Comparison of ENCODE assay signal across 12 cellular contexts in the genomic region with DNA sequence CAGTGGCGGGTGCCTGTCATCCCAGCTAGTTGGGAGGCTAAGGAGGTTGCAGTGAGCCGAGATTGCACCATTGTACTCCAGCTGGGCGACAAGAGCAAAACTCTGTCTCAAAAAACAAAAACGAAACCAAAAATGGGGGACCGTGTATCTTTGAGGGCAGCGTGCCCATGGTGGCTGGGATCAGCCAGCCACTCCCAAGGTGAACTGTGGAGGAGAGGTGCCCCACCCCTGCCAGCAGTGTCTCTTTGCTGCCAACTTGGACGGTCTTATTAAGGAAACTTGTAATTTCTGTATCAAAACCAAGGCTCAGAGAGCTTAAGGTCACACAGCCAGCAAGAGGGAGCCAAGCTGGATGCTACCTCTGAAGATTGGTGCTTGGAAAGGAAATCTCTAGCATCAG.
"Had no signal": no experiment of that assay in that cellular context is flagged by ENCODE, and none has a peak within 500 bp of the region (broad histone marks: within the 10 kb centered on the region; RNA-seq: fewer than 3 reads in every experiment).

No MANE protein-coding gene starts in this region.

- H3K4me1 ChIP-seq: left ventricle myocardium inferior, pancreas, sigmoid colon, thyroid gland, uterus had no signal

- H3K27ac ChIP-seq: left ventricle myocardium inferior, neural progenitor cell, pancreas, sigmoid colon, thyroid gland, uterus had no signal

- H3K36me3 Mint-ChIP-seq: neural progenitor cell; stimulated activated memory B cell treated with anti-CD40 and anti-IgM and Interleukin-4, amounts not matched to agents 10 μg/mL and 1 μg/mL and 100 μg/mL, for 72 hours; T-cell had no signal

- H3K9me3 Mint-ChIP-seq: neural progenitor cell; stimulated activated memory B cell treated with anti-CD40 and anti-IgM and Interleukin-4, amounts not matched to agents 10 μg/mL and 1 μg/mL and 100 μg/mL, for 72 hours; T-cell had no signal

- H3K9me3 ChIP-seq: left ventricle myocardium inferior, pancreas, sigmoid colon, thyroid gland, uterus had no signal

- DNase-seq: activated naive CD4-positive, alpha-beta T cell treated with anti-CD3 and anti-CD28 coated beads, Interleukin-2, amount 50 U/mL, for 16 hours; islet precursor cell; left ventricle myocardium inferior; mesendoderm; sigmoid colon; T-cell; T-helper 9 cell; thyroid gland; uterus had no signal

- ATAC-seq: pancreas; stimulated activated memory B cell treated with anti-CD40 and anti-IgM and Interleukin-4, amounts not matched to agents 10 μg/mL and 1 μg/mL and 100 μg/mL, for 72 hours; T-cell had no signal

- H3K27me3 ChIP-seq: neural progenitor cell, pancreas, thyroid gland, uterus had no signal

- H3K27ac Mint-ChIP-seq: stimulated activated memory B cell treated with anti-CD40 and anti-IgM and Interleukin-4, amounts not matched to agents 10 μg/mL and 1 μg/mL and 100 μg/mL, for 72 hours; T-cell had no signal

- H3K36me3 ChIP-seq: left ventricle myocardium inferior, neural progenitor cell, pancreas, sigmoid colon, thyroid gland, uterus had no signal

- H3K4me3 Mint-ChIP-seq: neural progenitor cell; stimulated activated memory B cell treated with anti-CD40 and anti-IgM and Interleukin-4, amounts not matched to agents 10 μg/mL and 1 μg/mL and 100 μg/mL, for 72 hours had no signal

- H3K4me3 ChIP-seq: left ventricle myocardium inferior, neural progenitor cell, pancreas, sigmoid colon, thyroid gland, uterus had no signal
